Comparison of ENCODE assay signal across 11 cellular contexts in genomic region chr16:85123891-85124635, GRCh38. TPM values are rescaled to one million over a fixed set of nuclear protein-coding genes. Genes with fewer than 3 reads are reported as not detected.
DNase-seq lines count a peak whose midpoint lies in the region; ATAC-seq and TF ChIP-seq lines count a peak whose summit lies in the region.
"Had no signal": no experiment of that assay in that cellular context is flagged by ENCODE, and none has a peak within 500 bp of the region (broad histone marks: within the 10 kb centered on the region; RNA-seq: fewer than 3 reads in every experiment).

No MANE protein-coding gene starts in this region.

- in situ Hi-C loops in astrocyte of the cerebellum (cut with HindIII; ENCODE audit: low sequenced_read_pairs): no loop called here

- no peak overlapping the region for H3K27ac Mint-ChIP-seq in activated CD8-positive, alpha-beta memory T cell treated with anti-CD3 and anti-CD28 coated beads, Interleukin-2, amount 10 ng/mL, durations not matched to agents 7 days and 5 days
- H3K27ac Mint-ChIP-seq: activated B cell treated with CpG ODN at 0.5 μM for 24 hours had no signal

- no peaks in the 10 kb centered on the region for H3K36me3 Mint-ChIP-seq in activated CD8-positive, alpha-beta memory T cell treated with anti-CD3 and anti-CD28 coated beads, Interleukin-2, amount 10 ng/mL, durations not matched to agents 7 days and 5 days

- H3K4me1 Mint-ChIP-seq in activated CD8-positive, alpha-beta memory T cell treated with anti-CD3 and anti-CD28 coated beads, Interleukin-2, amount 10 ng/mL, durations not matched to agents 7 days and 5 days: no peaks in the 10 kb centered on the region
- H3K4me1 Mint-ChIP-seq: activated B cell treated with CpG ODN at 0.5 μM for 24 hours had no signal

- H3K27ac ChIP-seq in right atrium auricular region: peak overlapping the region; percentile 82 to 85
- H3K27ac ChIP-seq in rectal smooth muscle tissue (ENCODE audit: low read depth, low read length): peak overlapping the region; percentile 25
- H3K27ac ChIP-seq: ovary had no signal

- no peak overlapping the region for H3K9ac ChIP-seq in rectal smooth muscle tissue (ENCODE audit: low read length)

- H3K36me3 ChIP-seq in right atrium auricular region (no peaks in the 10 kb centered on the region), rectal smooth muscle tissue (ENCODE audit: control insufficient read depth, insufficient read depth, low read length) (no peaks in the 10 kb centered on the region)
- H3K36me3 ChIP-seq: ovary had no signal

- H3K9me3 ChIP-seq in right atrium auricular region: no peaks in the 10 kb centered on the region
- H3K9me3 ChIP-seq: ovary had no signal

- CTCF ChIA-PET in activated CD8-positive, alpha-beta memory T cell treated with anti-CD3 and anti-CD28 coated beads, Interleukin-2, amount 10 ng/mL, durations not matched to agents 7 days and 5 days (lab: Charles Lee): interaction anchor here (1.1 to 2.9 kb wide), 3 partner anchors 9 to 37 kb away, joined by 6 to 11 read pairs (median 7); no protein-coding TSS in a partner anchor

- ATAC-seq in activated CD8-positive, alpha-beta memory T cell treated with anti-CD3 and anti-CD28 coated beads, Interleukin-2, amount 10 ng/mL, durations not matched to agents 7 days and 5 days: no peak

- DNase-seq in GM04504 (ENCODE audit: low read depth) (peak; percentile 85), astrocyte of the cerebellum (ENCODE audit: low read depth) (peak; percentile 81), right atrium auricular region (ENCODE audit: low spot score) (peak; percentile 94), NAMALWA (ENCODE audit: low spot score) (no peak), activated gamma-delta T cell treated with Interleukin-2 at 50 U/mL for 16 hours (no peak)
- DNase-seq in activated CD8-positive, alpha-beta memory T cell treated with anti-CD3 and anti-CD28 coated beads, Interleukin-2, amount 10 ng/mL, durations not matched to agents 7 days and 5 days: no peak
- DNase-seq in activated CD8-positive, alpha-beta memory T cell treated with anti-CD3 and anti-CD28 coated beads for 24 hours: no peak
- DNase-seq: activated B cell treated with CpG ODN at 0.5 μM for 24 hours, ovary had no signal

- no peaks in the 10 kb centered on the region for H3K27me3 ChIP-seq in right atrium auricular region
- no peaks in the 10 kb centered on the region for H3K27me3 ChIP-seq in rectal smooth muscle tissue (ENCODE audit: control insufficient read depth, insufficient read depth, low read length)
- H3K27me3 ChIP-seq: ovary had no signal

- no peaks in the 10 kb centered on the region for H3K27me3 Mint-ChIP-seq in activated CD8-positive, alpha-beta memory T cell treated with anti-CD3 and anti-CD28 coated beads, Interleukin-2, amount 10 ng/mL, durations not matched to agents 7 days and 5 days
- H3K27me3 Mint-ChIP-seq: activated B cell treated with CpG ODN at 0.5 μM for 24 hours had no signal

- no peak overlapping the region for H3K4me3 Mint-ChIP-seq in activated CD8-positive, alpha-beta memory T cell treated with anti-CD3 and anti-CD28 coated beads, Interleukin-2, amount 10 ng/mL, durations not matched to agents 7 days and 5 days
- H3K4me3 Mint-ChIP-seq: activated B cell treated with CpG ODN at 0.5 μM for 24 hours had no signal

- no peak overlapping the region for H3K4me3 ChIP-seq in astrocyte of the cerebellum (ENCODE audit: low read depth, low read length)
- no peak overlapping the region for H3K4me3 ChIP-seq in right atrium auricular region
- H3K4me3 ChIP-seq in rectal smooth muscle tissue (ENCODE audit: low read length): no peak overlapping the region
- H3K4me3 ChIP-seq: ovary had no signal

- H3K4me1 ChIP-seq in right atrium auricular region (peaks cover 0 to 44% of the 10 kb centered on the region in 2 donors), rectal smooth muscle tissue (ENCODE audit: control insufficient read depth, insufficient read depth, low read length) (no peaks in the 10 kb centered on the region)

- TF ChIP-seq CTCF in astrocyte of the cerebellum (IDR thresholded peaks at IDR 0.05; ENCODE audit: low read depth, low read length, missing control alignments): no peak
- TF ChIP-seq CTCF in right atrium auricular region (IDR thresholded peaks at IDR 0.05): no peak

- no peaks in the 10 kb centered on the region for H3K9me3 Mint-ChIP-seq in activated CD8-positive, alpha-beta memory T cell treated with anti-CD3 and anti-CD28 coated beads, Interleukin-2, amount 10 ng/mL, durations not matched to agents 7 days and 5 days (ENCODE audit: low read depth)
- H3K9me3 Mint-ChIP-seq: activated B cell treated with CpG ODN at 0.5 μM for 24 hours had no signal

RNA-seq across cellular contexts. Expression of gene CIBAR2, which starts 11.8 kb away (rescaled TPM):
- not detected for total RNA-seq in right atrium auricular region
- total RNA-seq in activated CD8-positive, alpha-beta memory T cell treated with anti-CD3 and anti-CD28 coated beads, Interleukin-2, amount 10 ng/mL, durations not matched to agents 7 days and 5 days: not detected
- total RNA-seq: activated B cell treated with CpG ODN at 0.5 μM for 24 hours, dermis microvascular lymphatic vessel endothelial cell had no signal

Comparison
In these comparisons a context has a peak if more than half of its experiments do, and no peak if none do; other contexts are left out.
1. DNase-seq: peak in GM04504 (single experiment), astrocyte of the cerebellum (single experiment) and right atrium auricular region (single experiment); none in activated CD8-positive, alpha-beta memory T cell treated with anti-CD3 and anti-CD28 coated beads, Interleukin-2, amount 10 ng/mL, durations not matched to agents 7 days and 5 days (single experiment), NAMALWA (single experiment), activated CD8-positive, alpha-beta memory T cell treated with anti-CD3 and anti-CD28 coated beads for 24 hours (single experiment) and activated gamma-delta T cell treated with Interleukin-2 at 50 U/mL for 16 hours (single experiment).